8 cellular contexts compared by ENCODE assay signal in genomic region chr5:131417240-131417869, GRCh38.
DNase-seq lines count a peak whose midpoint lies in the region; ATAC-seq and TF ChIP-seq lines count a peak whose summit lies in the region.

No MANE protein-coding gene starts in this region.

- H3K4me1 ChIP-seq in endodermal cell (ENCODE audit: control insufficient read depth, insufficient read depth, low read length): no peaks in the 10 kb centered on the region

- CTCF ChIA-PET in BJ (lab: Yijun Ruan, JAX): interaction anchor here (0.6 kb wide), 2 partner anchors 242 to 1561 kb away, joined by 3 read pairs; no protein-coding TSS in a partner anchor

- POLR2A ChIA-PET in BJ (lab: Charles Lee): no interaction called here

- H3K27ac ChIP-seq in endodermal cell (ENCODE audit: low read depth, low read length): no peak overlapping the region

- H3K9me3 Mint-ChIP-seq in endodermal cell: no peaks in the 10 kb centered on the region

- H3K4me1 Mint-ChIP-seq in endodermal cell: peaks cover 1% of the 10 kb centered on the region

- H3K9me3 ChIP-seq in endodermal cell (ENCODE audit: control insufficient read depth, low read length): no peaks in the 10 kb centered on the region

- DNase-seq in BJ (ENCODE audit: low read depth) (peak; percentile 7), GM19238 (ENCODE audit: insufficient read length, low spot score) (peak; percentile 15), NOMO-1 (lab: John Stamatoyannopoulos, UW; ENCODE audit: unreplicated experiment in 2 of 2) (peak; percentile 36 to 75), endodermal cell (peak; percentile 91), middle frontal gyrus (ENCODE audit: extremely low spot score, low spot score) (peak; percentile 48)
- DNase-seq in activated CD8-positive, alpha-beta memory T cell treated with anti-CD3 and anti-CD28 coated beads for 4 hours (ENCODE audit: low read depth in 2 of 2): peak; percentile 59 to 69
- DNase-seq in stimulated activated CD8-positive, alpha-beta memory T cell treated with anti-CD3 and anti-CD28 coated beads, Interleukin-4, amount 100 ng/mL, for 4 hours (ENCODE audit: low read depth in 2 of 2, low spot score in 1 of 2): peak; percentile 63 to 82

- peak; percentile 12 for ATAC-seq in HG03558 (IDR thresholded peaks at IDR 0.05; ENCODE audit: extremely low read depth, unreplicated experiment)

- H3K27me3 ChIP-seq in BJ (ENCODE audit: control insufficient read depth, insufficient read depth, low read length): no peaks in the 10 kb centered on the region
- H3K27me3 ChIP-seq in endodermal cell (ENCODE audit: control insufficient read depth, insufficient read depth, low read length, poor library complexity, severe bottlenecking): no peaks in the 10 kb centered on the region

- H3K4me3 ChIP-seq in BJ (ENCODE audit: low read depth, low read length) (no peak overlapping the region), endodermal cell (ENCODE audit: low read length) (no peak overlapping the region)

- 2 to 13% methylated on average over 3 to 6 of the region's 7 CpGs for WGBS in endodermal cell (ENCODE audit: insufficient coverage in 1 of 2, insufficient read length in 1 of 2), 2 experiments

- no peaks in the 10 kb centered on the region for H3K27me3 Mint-ChIP-seq in endodermal cell (ENCODE audit: insufficient read depth)

- H3K36me3 ChIP-seq in BJ (ENCODE audit: control insufficient read depth, insufficient read depth, low read length) (peaks cover 3% of the 10 kb centered on the region; the same call in 1 of the 2 replicates), endodermal cell (ENCODE audit: control insufficient read depth, insufficient read depth, low read length) (peaks cover 22% of the 10 kb centered on the region)

- no peak overlapping the region for H3K9ac ChIP-seq in endodermal cell (ENCODE audit: extremely low read depth, low read length, poor library complexity, severe bottlenecking)

- TF ChIP-seq CTCF in BJ (IDR thresholded peaks at IDR 0.05; ENCODE audit: insufficient read depth, low read depth, low read length): peak; percentile 78
- TF ChIP-seq CTCF in endodermal cell (conservative IDR thresholded peaks at IDR 0.05): peak; percentile 90

- H3K36me3 Mint-ChIP-seq in endodermal cell (ENCODE audit: low read depth): peaks cover 21% of the 10 kb centered on the region

- H3K27ac Mint-ChIP-seq in endodermal cell: no peak overlapping the region

- H3K4me3 Mint-ChIP-seq in endodermal cell: no peak overlapping the region

Comparison
In these comparisons a context has a peak if more than half of its experiments do, and no peak if none do; other contexts are left out.
1. DNase-seq: peak in every context shown above with its lines; median percentile 91 in endodermal cell; 72 in stimulated activated CD8-positive, alpha-beta memory T cell treated with anti-CD3 and anti-CD28 coated beads, Interleukin-4, amount 100 ng/mL, for 4 hours; 64 in activated CD8-positive, alpha-beta memory T cell treated with anti-CD3 and anti-CD28 coated beads for 4 hours; 56 in NOMO-1; 48 in middle frontal gyrus; 15 in GM19238; 7 in BJ.